ENCODE assay signal across 28 cellular contexts in genomic region chr7:138029941-138030340, GRCh38. TPM values are rescaled to one million over a fixed set of nuclear protein-coding genes. Genes with fewer than 3 reads are reported as not detected.
DNase-seq lines count a peak whose midpoint lies in the region; ATAC-seq and TF ChIP-seq lines count a peak whose summit lies in the region.
"Had no signal": no experiment of that assay in that cellular context is flagged by ENCODE, and none has a peak within 500 bp of the region (broad histone marks: within the 10 kb centered on the region; RNA-seq: fewer than 3 reads in every experiment).

No MANE protein-coding gene starts in this region.

- no peak for TF ChIP-seq CTCF in endodermal cell (conservative IDR thresholded peaks at IDR 0.05)
- TF ChIP-seq CTCF in activated CD8-positive, alpha-beta T cell treated with anti-CD3 and anti-CD28 coated beads for 36 hours (IDR thresholded peaks at IDR 0.05) = no peak

- H3K4me2 ChIP-seq in trophoblast cell (ENCODE audit: low read length) = no peak overlapping the region

- H3K4me1 ChIP-seq in HAP-1 = peaks cover 42% of the 10 kb centered on the region
- H3K4me1 ChIP-seq in endodermal cell (ENCODE audit: control insufficient read depth, insufficient read depth, low read length) = no peaks in the 10 kb centered on the region
- no peaks in the 10 kb centered on the region for H3K4me1 ChIP-seq in trophoblast cell (ENCODE audit: control insufficient read depth in 1 of 2, insufficient read depth in 2 of 2, low read length in 2 of 2)
- H3K4me1 ChIP-seq: colonic mucosa had no signal

- no peak overlapping the region for H3K4me3 Mint-ChIP-seq in endodermal cell
- H3K4me3 Mint-ChIP-seq in activated CD8-positive, alpha-beta T cell treated with anti-CD3 and anti-CD28 coated beads for 36 hours = no peak overlapping the region
- H3K4me3 Mint-ChIP-seq: CD4-positive, CD25-positive, alpha-beta regulatory T cell; effector memory CD8-positive, alpha-beta T cell; naive thymus-derived CD4-positive, alpha-beta T cell had no signal

- H4K8ac ChIP-seq in trophoblast cell (ENCODE audit: low read depth, low read length) = no peak overlapping the region

- no peak overlapping the region for H2BK120ac ChIP-seq in trophoblast cell (ENCODE audit: insufficient read depth, low read length, poor library complexity)

- POLR2A ChIA-PET in activated CD8-positive, alpha-beta T cell treated with anti-CD3 and anti-CD28 coated beads for 36 hours (lab: Charles Lee) = no interaction called here

- no peak overlapping the region for H3K14ac ChIP-seq in trophoblast cell (ENCODE audit: low read length)

- H3K27ac Mint-ChIP-seq in endodermal cell = peak overlapping the region; percentile 71
- no peak overlapping the region for H3K27ac Mint-ChIP-seq in activated CD8-positive, alpha-beta T cell treated with anti-CD3 and anti-CD28 coated beads for 36 hours
- H3K27ac Mint-ChIP-seq: CD4-positive, CD25-positive, alpha-beta regulatory T cell; effector memory CD8-positive, alpha-beta T cell; naive thymus-derived CD4-positive, alpha-beta T cell had no signal

- H3K27ac ChIP-seq in SK-N-MC (no peak overlapping the region), endodermal cell (ENCODE audit: low read depth, low read length) (no peak overlapping the region), trophoblast cell (ENCODE audit: low read depth, low read length) (no peak overlapping the region)
- H3K27ac ChIP-seq: colonic mucosa had no signal

- no peak overlapping the region for H2BK12ac ChIP-seq in trophoblast cell (ENCODE audit: low read length)

- no peak overlapping the region for H3K23ac ChIP-seq in trophoblast cell (ENCODE audit: low read length)

- no peaks in the 10 kb centered on the region for H3K79me2 ChIP-seq in trophoblast cell (ENCODE audit: control insufficient read depth, insufficient read depth, low read length, poor library complexity)

- H3K27me3 Mint-ChIP-seq in endodermal cell (ENCODE audit: insufficient read depth) = no peaks in the 10 kb centered on the region
- peaks cover 1% of the 10 kb centered on the region for H3K27me3 Mint-ChIP-seq in activated CD8-positive, alpha-beta T cell treated with anti-CD3 and anti-CD28 coated beads for 36 hours

- ATAC-seq in activated CD8-positive, alpha-beta T cell treated with anti-CD3 and anti-CD28 coated beads for 36 hours = no peak
- ATAC-seq: effector memory CD8-positive, alpha-beta T cell; esophagus mucosa; naive thymus-derived CD4-positive, alpha-beta T cell had no signal

- H4K91ac ChIP-seq in trophoblast cell (ENCODE audit: low read depth, low read length) = no peak overlapping the region

- peaks cover 18% of the 10 kb centered on the region for H3K36me3 Mint-ChIP-seq in endodermal cell (ENCODE audit: low read depth)
- H3K36me3 Mint-ChIP-seq in activated CD8-positive, alpha-beta T cell treated with anti-CD3 and anti-CD28 coated beads for 36 hours (ENCODE audit: low read depth) = no peaks in the 10 kb centered on the region
- H3K36me3 Mint-ChIP-seq: CD4-positive, CD25-positive, alpha-beta regulatory T cell had no signal

- H3K9ac ChIP-seq in SK-N-MC (ENCODE audit: insufficient read length) (no peak overlapping the region), endodermal cell (ENCODE audit: extremely low read depth, low read length, poor library complexity, severe bottlenecking) (peak overlapping the region; percentile 11), trophoblast cell (ENCODE audit: low read length) (no peak overlapping the region)

- peaks cover 22% of the 10 kb centered on the region for H3K4me1 Mint-ChIP-seq in endodermal cell
- no peaks in the 10 kb centered on the region for H3K4me1 Mint-ChIP-seq in activated CD8-positive, alpha-beta T cell treated with anti-CD3 and anti-CD28 coated beads for 36 hours (ENCODE audit: low read depth)
- H3K4me1 Mint-ChIP-seq: CD4-positive, CD25-positive, alpha-beta regulatory T cell; naive thymus-derived CD4-positive, alpha-beta T cell had no signal

- no CpG with 5 or more reads among the region's 2 CpGs for WGBS in endodermal cell (ENCODE audit: insufficient coverage in 1 of 2, insufficient read length in 1 of 2), 2 experiments
- no CpG with 5 or more reads among the region's 2 CpGs for WGBS in trophoblast cell (ENCODE audit: extremely low coverage, insufficient coverage, insufficient read length)

- no peak overlapping the region for H3K18ac ChIP-seq in trophoblast cell (ENCODE audit: low read length)

- peaks cover 3% of the 10 kb centered on the region for H3K79me1 ChIP-seq in trophoblast cell (ENCODE audit: low read length)

- H2AFZ ChIP-seq in trophoblast cell (ENCODE audit: insufficient read depth, low read length, poor library complexity) = no peak overlapping the region

- H3K4me3 ChIP-seq in HAP-1 (no peak overlapping the region), SK-N-MC (no peak overlapping the region), endodermal cell (ENCODE audit: low read length) (no peak overlapping the region), trophoblast cell (ENCODE audit: low read depth, low read length) (no peak overlapping the region)
- H3K4me3 ChIP-seq: colonic mucosa had no signal

- no peak overlapping the region for H3K4ac ChIP-seq in trophoblast cell (ENCODE audit: low read depth, low read length)

- no peaks in the 10 kb centered on the region for H3K27me3 ChIP-seq in HAP-1 (ENCODE audit: low read depth)
- H3K27me3 ChIP-seq in endodermal cell (ENCODE audit: control insufficient read depth, insufficient read depth, low read length, poor library complexity, severe bottlenecking) = no peaks in the 10 kb centered on the region
- H3K27me3 ChIP-seq in trophoblast cell (ENCODE audit: insufficient read depth, low read length) = no peaks in the 10 kb centered on the region
- H3K27me3 ChIP-seq: colonic mucosa had no signal

- H2AK5ac ChIP-seq in trophoblast cell (ENCODE audit: low read length) = no peak overlapping the region

- intact Hi-C loops in activated CD8-positive, alpha-beta T cell treated with anti-CD3 and anti-CD28 coated beads for 36 hours (cut with micrococcal nuclease) = no loop called here

- H3K36me3 ChIP-seq in HAP-1 (replicated peaks) (no peaks in the 10 kb centered on the region), SK-N-MC (ENCODE audit: insufficient read depth, low read length) (no peaks in the 10 kb centered on the region), endodermal cell (ENCODE audit: control insufficient read depth, insufficient read depth, low read length) (no peaks in the 10 kb centered on the region), trophoblast cell (ENCODE audit: control insufficient read depth in 1 of 2, insufficient read depth in 2 of 2, low read length in 2 of 2) (no peaks in the 10 kb centered on the region)
- H3K36me3 ChIP-seq: colonic mucosa had no signal

- CTCF ChIA-PET in activated CD8-positive, alpha-beta T cell treated with anti-CD3 and anti-CD28 coated beads for 36 hours (lab: Charles Lee) = no interaction called here

- H3K9me3 ChIP-seq in HAP-1 = peaks cover 4% of the 10 kb centered on the region
- no peaks in the 10 kb centered on the region for H3K9me3 ChIP-seq in SK-N-MC (ENCODE audit: low read depth, low read length)
- H3K9me3 ChIP-seq in endodermal cell (ENCODE audit: control insufficient read depth, low read length) = peaks cover 84% of the 10 kb centered on the region
- H3K9me3 ChIP-seq in trophoblast cell (ENCODE audit: insufficient read depth, low read depth, low read length) = peaks cover under 1% of the 10 kb centered on the region
- H3K9me3 ChIP-seq: colonic mucosa had no signal

- H4K12ac ChIP-seq in trophoblast cell (ENCODE audit: low read depth, low read length) = no peak overlapping the region

- in situ Hi-C loops in HAP-1 (cut with MboI; ENCODE audit: low sequenced_read_pairs) = no loop called here

- peaks cover 77% of the 10 kb centered on the region for H3K9me3 Mint-ChIP-seq in endodermal cell
- peaks cover 9% of the 10 kb centered on the region for H3K9me3 Mint-ChIP-seq in activated CD8-positive, alpha-beta T cell treated with anti-CD3 and anti-CD28 coated beads for 36 hours
- H3K9me3 Mint-ChIP-seq: effector memory CD8-positive, alpha-beta T cell had no signal

- DNase-seq in HAP-1 (ENCODE audit: low spot score in 2 of 2) (peak; percentile 21 to 81), SK-N-MC (ENCODE audit: low read depth, low spot score) (peak; percentile 0), endodermal cell (no peak), trophoblast cell (peak; percentile 7 to 52), OCI-M1 (lab: John Stamatoyannopoulos, UW) (no peak), CD1c-positive myeloid dendritic cell (ENCODE audit: extremely low spot score) (no peak)
- DNase-seq in activated CD8-positive, alpha-beta T cell treated with anti-CD3 and anti-CD28 coated beads for 36 hours = no peak
- DNase-seq: activated CD4-positive, alpha-beta T cell treated with anti-CD3 and anti-CD28 coated beads, Interleukin-2, amount 50 U/mL, for 1 hour; activated naive CD4-positive, alpha-beta T cell treated with Interleukin-2 at 50 U/mL for 16 hours; CD4-positive, CD25-positive, alpha-beta regulatory T cell; colonic mucosa; effector memory CD8-positive, alpha-beta T cell; KBM-7; MM.1S; naive thymus-derived CD4-positive, alpha-beta T cell; occipital lobe; stimulated activated naive CD4-positive, alpha-beta T cell treated with Interleukin-2 at 50 U/mL for 16 hours had no signal

- H2BK5ac ChIP-seq in trophoblast cell (ENCODE audit: low read depth, low read length, poor library complexity) = no peak overlapping the region

RNA-seq across cellular contexts. Expression of gene CREB3L2, which starts 28.1 kb away (rescaled TPM):
- 10 to 100 TPM; 48.2 to 80.2 TPM for total RNA-seq in endodermal cell
- 28.1 TPM for polyA plus RNA-seq in endodermal cell (2013, experiment 1 of 2)
- polyA plus RNA-seq in endodermal cell (2013, experiment 2 of 2) = 28.2 TPM
- polyA plus RNA-seq in trophoblast cell (2013) = 134 and 136 TPM in 2 replicates
- total RNA-seq in activated CD8-positive, alpha-beta T cell treated with anti-CD3 and anti-CD28 coated beads for 36 hours = 10 to 100 TPM; 21.0 to 24.4 TPM

RNA-seq across cellular contexts. Expression of gene AKR1D1, which starts 46.3 kb away (rescaled TPM):
- not detected for total RNA-seq in endodermal cell
- 0.28 TPM for polyA plus RNA-seq in endodermal cell (2013, experiment 1 of 2)
- 0.25 TPM for polyA plus RNA-seq in endodermal cell (2013, experiment 2 of 2)
- polyA plus RNA-seq in trophoblast cell (2013) = 1.1 and 1.2 TPM in 2 replicates
- not detected for total RNA-seq in activated CD8-positive, alpha-beta T cell treated with anti-CD3 and anti-CD28 coated beads for 36 hours
- total RNA-seq: CD4-positive, CD25-positive, alpha-beta regulatory T cell; colonic mucosa; esophagus mucosa; frontal cortex; H1; HT1080; mesenteric fat pad; naive thymus-derived CD4-positive, alpha-beta T cell; NCI-H460; occipital lobe; OCI-LY7; pulmonary artery endothelial cell; temporal lobe; urinary bladder had no signal
- polyA plus RNA-seq: adipose tissue; CD4-positive, CD25-positive, alpha-beta regulatory T cell; H1; naive thymus-derived CD4-positive, alpha-beta T cell; urinary bladder had no signal

Comparison
In these comparisons a context has a peak if more than half of its experiments do, and no peak if none do; other contexts are left out.
1. DNase-seq: peak in HAP-1 (2 of 2), SK-N-MC (single experiment) and trophoblast cell (2 of 2); none in endodermal cell (single experiment), OCI-M1 (single experiment), activated CD8-positive, alpha-beta T cell treated with anti-CD3 and anti-CD28 coated beads for 36 hours (single experiment) and CD1c-positive myeloid dendritic cell (single experiment).